In the genomic region with DNA sequence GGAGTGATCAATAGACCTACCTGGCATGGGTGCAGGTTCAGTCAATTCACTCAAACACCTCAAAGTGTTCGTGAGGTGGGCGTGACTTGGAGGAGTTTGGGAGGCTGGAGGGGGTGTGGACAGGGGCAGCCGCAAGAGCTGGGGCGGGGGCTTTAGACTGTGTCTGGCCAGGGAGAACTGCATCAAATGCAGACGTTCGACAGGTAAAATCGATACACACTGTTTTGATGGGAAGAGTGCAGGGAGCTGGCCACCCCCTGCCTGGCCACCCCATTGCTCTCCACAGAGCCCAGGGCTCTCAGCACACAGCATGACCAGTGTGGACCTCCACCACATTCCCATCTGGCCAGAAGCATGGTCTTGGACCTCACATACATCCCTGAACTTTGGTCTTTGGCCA, we compare ENCODE assay signal across 29 cellular contexts.
"Had no signal": no experiment of that assay in that cellular context is flagged by ENCODE, and none has a peak within 500 bp of the region (broad histone marks: within the 10 kb centered on the region; RNA-seq: fewer than 3 reads in every experiment).

No MANE protein-coding gene starts in this region.

- H3K9me3 Mint-ChIP-seq: activated T-cell treated with anti-CD3 and anti-CD28 coated beads, Interleukin-2, amount 50 U/mL, for 24 hours; nephron had no signal

- DNase-seq: activated CD4-positive, alpha-beta T cell treated with anti-CD3 and anti-CD28 coated beads for 4 hours; activated CD4-positive, alpha-beta T cell treated with anti-CD3 and anti-CD28 coated beads, Interleukin-2, amount 50 U/mL, for 48 hours; activated CD8-positive, alpha-beta memory T cell treated with anti-CD3 and anti-CD28 coated beads for 24 hours; activated gamma-delta T cell; activated naive CD4-positive, alpha-beta T cell treated with anti-CD3 and anti-CD28 coated beads, Interleukin-2, amount 10 ng/mL, durations not matched to agents 7 days and 5 days; activated naive CD8-positive, alpha-beta T cell treated with anti-CD3 and anti-CD28 coated beads, Interleukin-2, amount 10 ng/mL, durations not matched to agents 7 days and 5 days; activated T-cell treated with anti-CD3 and anti-CD28 coated beads, Interleukin-2, amount 50 U/mL, for 24 hours; esophagus squamous epithelium; foreskin melanocyte; left ventricle myocardium inferior; ovary; retina; stimulated activated CD4-positive, alpha-beta T cell treated with anti-CD3 and anti-CD28 coated beads, Interleukin-4, amount 100 ng/mL, for 24 hours had no signal

- FAIRE-seq: endometrium, islet of Langerhans had no signal

- H3K9me3 ChIP-seq: ascending aorta, esophagus squamous epithelium, left ventricle myocardium inferior, ovary, thoracic aorta, vagina had no signal

- H3K4me1 ChIP-seq: ascending aorta, esophagus squamous epithelium, left ventricle myocardium inferior, vagina had no signal

- H3K27ac Mint-ChIP-seq: activated naive CD4-positive, alpha-beta T cell treated with anti-CD3 and anti-CD28 coated beads, Interleukin-2, amount 10 ng/mL, durations not matched to agents 7 days and 5 days; activated naive CD8-positive, alpha-beta T cell treated with anti-CD3 and anti-CD28 coated beads, Interleukin-2, amount 10 ng/mL, durations not matched to agents 7 days and 5 days; activated T-cell treated with anti-CD3 and anti-CD28 coated beads, Interleukin-2, amount 50 U/mL, for 24 hours; dendritic cell treated with granulocyte-macrophage colony-stimulating factor and Interleukin-4, amounts not matched to agents 40 ng/mL and 50 ng/mL, for 4 days; nephron; progenitor cell of endocrine pancreas; stimulated activated effector memory CD8-positive, alpha-beta T cell treated with anti-CD3 and anti-CD28 coated beads, Interleukin-12 subunit alpha, Interleukin-12 subunit beta, amount 100 ng/mL, for 72 hours; stimulated activated naive CD8-positive, alpha-beta T cell treated with anti-CD3 and anti-CD28 coated beads, Interleukin-15, Interleukin-2, amounts not matched to agents 100 ng/mL and 50 ng/mL, for 24 hours; type B pancreatic cell had no signal

- H3K4me3 ChIP-seq: ascending aorta, esophagus squamous epithelium, left ventricle myocardium inferior, lung, ovary, skin epidermis, thoracic aorta, vagina had no signal

- H3K4me3 Mint-ChIP-seq: activated naive CD4-positive, alpha-beta T cell treated with anti-CD3 and anti-CD28 coated beads, Interleukin-2, amount 10 ng/mL, durations not matched to agents 7 days and 5 days; activated naive CD8-positive, alpha-beta T cell treated with anti-CD3 and anti-CD28 coated beads, Interleukin-2, amount 10 ng/mL, durations not matched to agents 7 days and 5 days; activated T-cell treated with anti-CD3 and anti-CD28 coated beads, Interleukin-2, amount 50 U/mL, for 24 hours; dendritic cell treated with granulocyte-macrophage colony-stimulating factor and Interleukin-4, amounts not matched to agents 40 ng/mL and 50 ng/mL, for 4 days; nephron; stimulated activated effector memory CD8-positive, alpha-beta T cell treated with anti-CD3 and anti-CD28 coated beads, Interleukin-12 subunit alpha, Interleukin-12 subunit beta, amount 100 ng/mL, for 72 hours; stimulated activated naive CD8-positive, alpha-beta T cell treated with anti-CD3 and anti-CD28 coated beads, Interleukin-15, Interleukin-2, amounts not matched to agents 100 ng/mL and 50 ng/mL, for 24 hours; type B pancreatic cell had no signal

- ATAC-seq: sciatic nerve; stimulated activated effector memory CD8-positive, alpha-beta T cell treated with anti-CD3 and anti-CD28 coated beads, Interleukin-12 subunit alpha, Interleukin-12 subunit beta, amount 100 ng/mL, for 72 hours had no signal

- H3K4me1 Mint-ChIP-seq: activated naive CD4-positive, alpha-beta T cell treated with anti-CD3 and anti-CD28 coated beads, Interleukin-2, amount 10 ng/mL, durations not matched to agents 7 days and 5 days; activated naive CD8-positive, alpha-beta T cell treated with anti-CD3 and anti-CD28 coated beads, Interleukin-2, amount 10 ng/mL, durations not matched to agents 7 days and 5 days; stimulated activated effector memory CD8-positive, alpha-beta T cell treated with anti-CD3 and anti-CD28 coated beads, Interleukin-12 subunit alpha, Interleukin-12 subunit beta, amount 100 ng/mL, for 72 hours had no signal

- H3K36me3 ChIP-seq: ascending aorta, brain microvascular endothelial cell, esophagus squamous epithelium, left ventricle myocardium inferior, ovary, thoracic aorta, vagina had no signal

- H3K27me3 ChIP-seq: ascending aorta, brain microvascular endothelial cell, esophagus squamous epithelium, ovary, vagina had no signal

- H3K36me3 Mint-ChIP-seq: activated naive CD4-positive, alpha-beta T cell treated with anti-CD3 and anti-CD28 coated beads, Interleukin-2, amount 10 ng/mL, durations not matched to agents 7 days and 5 days; activated naive CD8-positive, alpha-beta T cell treated with anti-CD3 and anti-CD28 coated beads, Interleukin-2, amount 10 ng/mL, durations not matched to agents 7 days and 5 days; stimulated activated effector memory CD8-positive, alpha-beta T cell treated with anti-CD3 and anti-CD28 coated beads, Interleukin-12 subunit alpha, Interleukin-12 subunit beta, amount 100 ng/mL, for 72 hours; type B pancreatic cell had no signal

- H3K27ac ChIP-seq: ascending aorta, brain microvascular endothelial cell, epithelial cell of prostate, esophagus squamous epithelium, left ventricle myocardium inferior, ovary, thoracic aorta, vagina had no signal

- H3K27me3 Mint-ChIP-seq: activated naive CD4-positive, alpha-beta T cell treated with anti-CD3 and anti-CD28 coated beads, Interleukin-2, amount 10 ng/mL, durations not matched to agents 7 days and 5 days; activated naive CD8-positive, alpha-beta T cell treated with anti-CD3 and anti-CD28 coated beads, Interleukin-2, amount 10 ng/mL, durations not matched to agents 7 days and 5 days; activated T-cell treated with anti-CD3 and anti-CD28 coated beads, Interleukin-2, amount 50 U/mL, for 24 hours; dendritic cell treated with granulocyte-macrophage colony-stimulating factor and Interleukin-4, amounts not matched to agents 40 ng/mL and 50 ng/mL, for 4 days; progenitor cell of endocrine pancreas; stimulated activated naive CD8-positive, alpha-beta T cell treated with anti-CD3 and anti-CD28 coated beads, Interleukin-15, Interleukin-2, amounts not matched to agents 100 ng/mL and 50 ng/mL, for 24 hours had no signal
